In genomic region chr12:114254998-114255397, GRCh38 we compare ENCODE assay signal across 25 cellular contexts.
DNase-seq lines count a peak whose midpoint lies in the region; ATAC-seq, FAIRE-seq and TF ChIP-seq lines count a peak whose summit lies in the region.
"Had no signal": no experiment of that assay in that cellular context is flagged by ENCODE, and none has a peak within 500 bp of the region (broad histone marks: within the 10 kb centered on the region; RNA-seq: fewer than 3 reads in every experiment).

No MANE protein-coding gene starts in this region.

- no peaks in the 10 kb centered on the region for H3K36me3 ChIP-seq in HepG2 (replicated peaks in 1 of 2; ENCODE audit: control insufficient read depth in 1 of 2, insufficient read depth in 2 of 2, low read length in 2 of 2)
- H3K36me3 ChIP-seq in testis (ENCODE audit: low read depth, missing control alignments), result no peaks in the 10 kb centered on the region
- H3K36me3 ChIP-seq: BLaER1 treated with 17β-estradiol and CSF1 and Interleukin-3, amounts not matched to agents 10 nM and 100 nM; HAP-1; Peyer's patch; SJCRH30 had no signal

- H3K27me3 ChIP-seq in HepG2 (ENCODE audit: control insufficient read depth in 1 of 2, insufficient read depth in 2 of 2, low read length in 2 of 2) (no peaks in the 10 kb centered on the region), testis (no peaks in the 10 kb centered on the region)
- H3K27me3 ChIP-seq: Peyer's patch, SJCRH30 had no signal

- CTCF ChIA-PET in WTC11 (lab: Charles Lee), result no interaction called here
- CTCF ChIA-PET in HepG2 (lab: Yijun Ruan, JAX; ENCODE audit: low intra/inter-chr PET ratio, low total read pairs), result no interaction called here

- no peaks in the 10 kb centered on the region for H4K20me1 ChIP-seq in HepG2 (ENCODE audit: insufficient read depth, low read length)
- H4K20me1 ChIP-seq: BLaER1 treated with 17β-estradiol and CSF1 and Interleukin-3, amounts not matched to agents 10 nM and 100 nM had no signal

- H3K4me1 ChIP-seq in HepG2 (ENCODE audit: insufficient read depth, low read length) (peaks cover 7% of the 10 kb centered on the region), testis (no peaks in the 10 kb centered on the region)
- H3K4me1 ChIP-seq: Caco-2, HAP-1, Peyer's patch, SJCRH30 had no signal

- no peak overlapping the region for H3K27ac Mint-ChIP-seq in WTC11
- H3K27ac Mint-ChIP-seq: CD4-positive, alpha-beta memory T cell; T-helper 1 cell treated with Interleukin-12 subunit alpha and Interleukin-12 subunit beta and Interleukin-4 antibody, amounts not matched to agents 30 μg/mL and 1 μg/mL, for 36 hours had no signal

- no peaks in the 10 kb centered on the region for H3K27me3 Mint-ChIP-seq in WTC11 (ENCODE audit: low read depth)

- H3K27ac ChIP-seq in HepG2 (ENCODE audit: extremely low read length, insufficient read depth, low read length) (no peak overlapping the region), testis (no peak overlapping the region)
- H3K27ac ChIP-seq: BLaER1 treated with 17β-estradiol and CSF1 and Interleukin-3, amounts not matched to agents 10 nM and 100 nM; Peyer's patch; SJCRH30 had no signal

- FAIRE-seq in HepG2 (lab: Jason Lieb, UNC), result no peak
- FAIRE-seq: GM12878 had no signal

- H3K4me2 ChIP-seq in HepG2 (ENCODE audit: low read depth, low read length), result no peak overlapping the region

- in situ Hi-C loops in HepG2 (cut with HindIII; ENCODE audit: extremely low pct_ligation_motif_present, low pct_unique_long_range_greater_than_20kb), result no loop called here

- DNase-seq in NCI-H2171 treated with DMSO at 0.1 percent for 48 hours (lab: John Stamatoyannopoulos, UW), result peak; percentile 22
- no peak for DNase-seq in NCI-H2171 (lab: John Stamatoyannopoulos, UW)
- DNase-seq in NB4 (ENCODE audit: low read depth), result peak; percentile 28
- DNase-seq in WTC11 (ENCODE audit: low spot score), result no peak
- no peak for DNase-seq in HepG2 (ENCODE audit: low spot score)
- DNase-seq in testis, result no peak
- DNase-seq: 8988T; Caco-2; CD4-positive, alpha-beta memory T cell; DMS 273 treated with DMSO at 0.1 percent for 48 hours; KBM-7; NCI-H1048; NCI-H1436 treated with DMSO at 0.1 percent for 48 hours; NCI-H1930; NCI-H345; NCI-H524; NCI-H774; NK-92 treated with Interleukin-12 subunit alpha and Interleukin-12 subunit beta, amount 100 ng/mL, for 24 hours; Peyer's patch; SJCRH30 had no signal

- H3K4me3 Mint-ChIP-seq in WTC11, result no peak overlapping the region
- H3K4me3 Mint-ChIP-seq: CD4-positive, alpha-beta memory T cell; T-helper 1 cell treated with Interleukin-12 subunit alpha and Interleukin-12 subunit beta and Interleukin-4 antibody, amounts not matched to agents 30 μg/mL and 1 μg/mL, for 36 hours had no signal

- H3K4me3 ChIP-seq in NB4 (ENCODE audit: low read depth, low read length) (no peak overlapping the region), HepG2 (replicated peaks in 1 of 3; ENCODE audit: insufficient read depth in 1 of 3, low read depth in 2 of 3, low read length in 3 of 3) (no peak overlapping the region), testis (no peak overlapping the region)
- H3K4me3 ChIP-seq: BLaER1 treated with 17β-estradiol and CSF1 and Interleukin-3, amounts not matched to agents 10 nM and 100 nM; GM12878; HAP-1; Peyer's patch; SJCRH30 had no signal

- intact Hi-C loops in HepG2 (cut with micrococcal nuclease; ENCODE audit: unreplicated experiment) (no loop called here), testis (cut with DNase I; ENCODE audit: low total_unique reads) (no loop called here)

- H3K9me3 Mint-ChIP-seq in WTC11, result peaks cover 27% of the 10 kb centered on the region

- no peak for TF ChIP-seq POLR2A in NB4 (IDR thresholded peaks at IDR 0.05; ENCODE audit: extremely low read depth, insufficient read length)
- TF ChIP-seq POLR2A in HepG2 (IDR thresholded peaks at IDR 0.05; ENCODE audit: insufficient read depth in 1 of 2, low read depth in 2 of 2, low read length in 2 of 2), result no peak
- TF ChIP-seq POLR2A in testis (IDR thresholded peaks at IDR 0.05), result no peak

- peaks cover 19% of the 10 kb centered on the region for H3K4me1 Mint-ChIP-seq in WTC11
- H3K4me1 Mint-ChIP-seq: CD4-positive, alpha-beta memory T cell had no signal

- no peaks in the 10 kb centered on the region for H3K36me3 Mint-ChIP-seq in WTC11
- H3K36me3 Mint-ChIP-seq: CD4-positive, alpha-beta memory T cell had no signal

- TF ChIP-seq RAD21 in HepG2 (CRISPR knock-in tag; IDR thresholded peaks at IDR 0.05), result no peak

- H3K9me3 ChIP-seq in HepG2 (ENCODE audit: low read length) (no peaks in the 10 kb centered on the region), testis (no peaks in the 10 kb centered on the region)
- H3K9me3 ChIP-seq: Caco-2, HAP-1, Peyer's patch, SJCRH30 had no signal

- no peak overlapping the region for H3K9ac ChIP-seq in HepG2 (ENCODE audit: insufficient read depth, low read depth, low read length)
- H3K9ac ChIP-seq: BLaER1 treated with 17β-estradiol and CSF1 and Interleukin-3, amounts not matched to agents 10 nM and 100 nM had no signal

- no peaks in the 10 kb centered on the region for H3K79me2 ChIP-seq in HepG2 (ENCODE audit: insufficient read depth, low read length)

- TF ChIP-seq CTCF in NB4 (IDR thresholded peaks at IDR 0.05; ENCODE audit: low read depth, low read length) (no peak), WTC11 (IDR thresholded peaks at IDR 0.05) (no peak), HepG2 (CRISPR knock-in tag; IDR thresholded peaks at IDR 0.05) (no peak), testis (IDR thresholded peaks at IDR 0.05) (no peak)

- no peak for ATAC-seq in WTC11
- ATAC-seq in HepG2, result no peak
- no peak for ATAC-seq in HG03521 (IDR thresholded peaks at IDR 0.05; ENCODE audit: unreplicated experiment)
- ATAC-seq: GM12878 had no signal

- TF ChIP-seq EP300 in HepG2 (IDR thresholded peaks at IDR 0.05; ENCODE audit: low read depth in 2 of 2, low read length in 2 of 2) (no peak), HepG2 (CRISPR knock-in tag; IDR thresholded peaks at IDR 0.05; ENCODE audit: borderline replicate concordance) (no peak)

- no peak overlapping the region for H2AFZ ChIP-seq in HepG2 (ENCODE audit: low read length)

- no TSS peak for BruUV-seq in HepG2 (replicated peaks; lab: Mats Ljungman, UMichigan)

- POLR2A ChIA-PET in WTC11 (lab: Charles Lee), result no interaction called here
- POLR2A ChIA-PET in HepG2 (lab: Yijun Ruan, JAX), result no interaction called here

TF ChIP-seq in WTC11, 78 proteins besides CTCF, POLR2A, EP300 and RAD21 (continues in another document):
- TF ChIP-seq, protein P1, sequence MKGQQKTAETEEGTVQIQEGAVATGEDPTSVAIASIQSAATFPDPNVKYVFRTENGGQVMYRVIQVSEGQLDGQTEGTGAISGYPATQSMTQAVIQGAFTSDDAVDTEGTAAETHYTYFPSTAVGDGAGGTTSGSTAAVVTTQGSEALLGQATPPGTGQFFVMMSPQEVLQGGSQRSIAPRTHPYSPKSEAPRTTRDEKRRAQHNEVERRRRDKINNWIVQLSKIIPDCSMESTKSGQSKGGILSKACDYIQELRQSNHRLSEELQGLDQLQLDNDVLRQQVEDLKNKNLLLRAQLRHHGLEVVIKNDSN (CRISPR knock-in tag; IDR thresholded peaks at IDR 0.05), result peak; percentile 65; the same call in 1 of the 2 replicates
- TF ChIP-seq NR2C2 (CRISPR knock-in tag; IDR thresholded peaks at IDR 0.05) (no peak), TEAD4 (CRISPR knock-in tag; IDR thresholded peaks at IDR 0.05) (no peak), ZNF232 (CRISPR knock-in tag; IDR thresholded peaks at IDR 0.05) (no peak)
- TF ChIP-seq, protein P2, sequence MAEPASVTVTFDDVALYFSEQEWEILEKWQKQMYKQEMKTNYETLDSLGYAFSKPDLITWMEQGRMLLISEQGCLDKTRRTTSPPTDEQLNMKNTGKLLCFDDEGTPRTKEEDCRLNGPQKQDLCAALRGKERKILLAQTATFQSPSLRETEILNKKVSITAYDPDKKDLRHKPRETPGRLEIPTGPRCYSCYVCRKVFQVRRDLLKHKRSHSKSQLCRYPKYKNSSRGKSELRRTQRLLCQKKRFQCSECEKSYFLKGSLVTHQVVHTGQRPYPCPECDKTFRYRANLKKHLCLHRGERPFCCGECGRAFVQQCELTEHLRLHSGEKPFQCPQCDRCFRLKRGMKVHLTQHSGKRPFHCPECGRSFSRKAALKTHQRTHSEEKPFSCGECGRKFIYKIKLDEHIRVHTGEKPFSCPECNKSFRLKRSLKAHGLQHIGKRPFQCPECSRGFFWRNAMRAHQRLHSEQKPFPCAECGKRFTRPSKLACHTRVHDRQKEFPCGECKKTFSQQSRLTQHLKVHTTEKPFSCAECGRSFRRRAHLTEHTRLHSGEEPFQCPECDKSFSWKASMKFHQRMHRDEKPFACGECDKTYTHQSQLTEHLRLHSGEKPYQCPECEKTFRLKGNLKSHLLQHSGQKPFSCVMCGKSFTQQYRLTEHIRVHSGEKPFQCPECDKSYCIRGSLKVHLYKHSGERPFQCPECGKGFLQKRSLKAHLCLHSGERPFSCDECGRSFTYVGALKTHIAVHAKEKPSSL (CRISPR knock-in tag; conservative IDR thresholded peaks at IDR 0.05), result no peak

TF ChIP-seq in HepG2, 621 proteins besides CTCF, POLR2A, EP300 and RAD21 (continues in another document):
- no peak for TF ChIP-seq ZNF333 (CRISPR knock-in tag; IDR thresholded peaks at IDR 0.05; ENCODE audit: borderline replicate concordance)
- no peak for TF ChIP-seq HOXA3 (CRISPR knock-in tag; IDR thresholded peaks at IDR 0.05)
- no peak for TF ChIP-seq MTF2 (CRISPR knock-in tag; IDR thresholded peaks at IDR 0.05; ENCODE audit: borderline replicate concordance)
- no peak for TF ChIP-seq ZNF639 (CRISPR knock-in tag; conservative IDR thresholded peaks at IDR 0.05)
- no peak for TF ChIP-seq BCL3 (CRISPR knock-in tag; IDR thresholded peaks at IDR 0.05)
- TF ChIP-seq ZMYM3 (CRISPR knock-in tag; IDR thresholded peaks at IDR 0.05), result no peak
- no peak for TF ChIP-seq ZNF205 (CRISPR knock-in tag; IDR thresholded peaks at IDR 0.05)

Comparison
In these comparisons a context has a peak if more than half of its experiments do, and no peak if none do; other contexts are left out.
1. DNase-seq: peak in NCI-H2171 treated with DMSO at 0.1 percent for 48 hours (single experiment) and NB4 (single experiment); none in NCI-H2171 (single experiment), WTC11 (single experiment), HepG2 (single experiment) and testis (single experiment).